In the genomic region with DNA sequence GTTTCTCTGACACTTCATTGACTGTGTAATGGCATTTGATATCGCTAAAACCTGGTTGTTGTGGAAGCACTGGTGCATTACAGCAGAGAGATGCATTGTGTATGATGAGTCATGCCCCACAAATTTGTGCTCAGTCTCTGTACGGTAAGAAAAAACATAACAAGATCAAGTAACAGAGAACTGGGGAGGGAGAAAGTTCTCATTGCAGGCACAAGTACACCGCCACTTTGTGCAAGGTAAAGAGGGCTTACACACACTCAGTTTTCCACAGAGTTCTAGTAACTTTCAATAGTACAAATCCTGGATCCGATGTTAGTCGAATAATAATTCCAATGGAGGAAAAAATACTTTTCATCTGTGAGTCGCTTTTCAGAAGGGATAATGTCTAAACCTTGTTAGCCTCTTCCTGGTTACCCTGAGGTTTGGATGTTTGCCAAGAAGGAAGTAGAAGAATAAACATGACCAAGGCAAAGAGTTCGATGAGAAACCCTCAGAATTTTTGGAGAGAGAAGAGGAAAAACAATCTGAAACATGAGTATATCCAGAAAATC, we compare ENCODE assay signal across 10 cellular contexts.
A peak's percentile ranks its signal among the peaks of the same experiment; 100 is the strongest.
DNase-seq lines count a peak whose midpoint lies in the region; ATAC-seq, FAIRE-seq and TF ChIP-seq lines count a peak whose summit lies in the region.
"Had no signal": no experiment of that assay in that cellular context is flagged by ENCODE, and none has a peak within 500 bp of the region (broad histone marks: within the 10 kb centered on the region; RNA-seq: fewer than 3 reads in every experiment).

No MANE protein-coding gene starts in this region.

- H3K4me1 Mint-ChIP-seq in Calu3 (ENCODE audit: low read depth, unreplicated experiment) (peaks cover 31% of the 10 kb centered on the region), natural killer cell (no peaks in the 10 kb centered on the region)
- H3K4me1 Mint-ChIP-seq: stimulated activated effector memory CD8-positive, alpha-beta T cell treated with anti-CD3 and anti-CD28 coated beads, Interleukin-12 subunit alpha, Interleukin-12 subunit beta, amount 100 ng/mL, for 72 hours had no signal

- H3F3A ChIP-seq in neural cell (ENCODE audit: insufficient read depth, low read length, poor library complexity, severe bottlenecking) = no peaks in the 10 kb centered on the region

- FAIRE-seq in bronchial epithelial cell (lab: Jason Lieb, UNC) = peak; percentile 83

- H2AFZ ChIP-seq in neural cell (ENCODE audit: low read depth, low read length) = no peak overlapping the region

- no TSS peak for BruUV-seq in Calu3 (replicated peaks; lab: Mats Ljungman, UMichigan)

- H3K27ac ChIP-seq in neural cell (ENCODE audit: low read length) = no peak overlapping the region

- H4K20me1 ChIP-seq in neural cell (ENCODE audit: insufficient read depth) = no peaks in the 10 kb centered on the region

- H3K27me3 ChIP-seq in bronchial epithelial cell (ENCODE audit: control insufficient read depth, insufficient read depth, low read length) = no peaks in the 10 kb centered on the region
- no peaks in the 10 kb centered on the region for H3K27me3 ChIP-seq in neural cell (ENCODE audit: insufficient read depth, low read depth, low read length)

- H3K4me3 ChIP-seq in bronchial epithelial cell (ENCODE audit: low read depth, low read length) (no peak overlapping the region), neural cell (ENCODE audit: low read length) (no peak overlapping the region)

- H3K36me3 Mint-ChIP-seq in Calu3 (ENCODE audit: insufficient read depth, unreplicated experiment) (no peaks in the 10 kb centered on the region), natural killer cell (no peaks in the 10 kb centered on the region)
- H3K36me3 Mint-ChIP-seq: stimulated activated effector memory CD8-positive, alpha-beta T cell treated with anti-CD3 and anti-CD28 coated beads, Interleukin-12 subunit alpha, Interleukin-12 subunit beta, amount 100 ng/mL, for 72 hours had no signal

- CTCF ChIA-PET in Calu3 (lab: Charles Lee) = no interaction called here

- DNase-seq in Calu3 = peak; percentile 42
- DNase-seq in NCI-H2107 (lab: John Stamatoyannopoulos, UW) = peak; percentile 0
- peak; percentile 91 for DNase-seq in bronchial epithelial cell (ENCODE audit: low read depth)
- no peak for DNase-seq in activated CD8-positive, alpha-beta memory T cell treated with anti-CD3 and anti-CD28 coated beads, Interleukin-2, amount 50 U/mL, for 48 hours
- DNase-seq in natural killer cell = no peak
- DNase-seq in Right ventricle myocardium superior = no peak
- DNase-seq in stimulated activated CD4-positive, alpha-beta T cell treated with anti-CD3 and anti-CD28 coated beads, Interleukin-12 subunit alpha, Interleukin-12 subunit beta, amount 100 ng/mL, for 4 hours = no peak
- DNase-seq: amygdala had no signal

- intact Hi-C loops in Calu3 (cut with micrococcal nuclease; ENCODE audit: unreplicated experiment) (loop anchor here (5.0 to 10.0 kb wide), 2 partner anchors 38 to 254 kb away; no protein-coding TSS in a partner anchor), natural killer cell (cut with micrococcal nuclease) (no loop called here), Right ventricle myocardium superior (cut with DNase I) (no loop called here)

- H3K4me3 Mint-ChIP-seq in Calu3 (ENCODE audit: low read depth, unreplicated experiment) (peak overlapping the region; percentile 42), natural killer cell (no peak overlapping the region)
- H3K4me3 Mint-ChIP-seq: stimulated activated effector memory CD8-positive, alpha-beta T cell treated with anti-CD3 and anti-CD28 coated beads, Interleukin-12 subunit alpha, Interleukin-12 subunit beta, amount 100 ng/mL, for 72 hours had no signal

- H3K27ac Mint-ChIP-seq in Calu3 (ENCODE audit: unreplicated experiment) = peak overlapping the region; percentile 69
- no peak overlapping the region for H3K27ac Mint-ChIP-seq in natural killer cell
- H3K27ac Mint-ChIP-seq: stimulated activated effector memory CD8-positive, alpha-beta T cell treated with anti-CD3 and anti-CD28 coated beads, Interleukin-12 subunit alpha, Interleukin-12 subunit beta, amount 100 ng/mL, for 72 hours had no signal

- H3K9ac ChIP-seq in neural cell (ENCODE audit: low read length) = no peak overlapping the region

- no peaks in the 10 kb centered on the region for H3K79me2 ChIP-seq in neural cell (replicated peaks; ENCODE audit: insufficient read depth, low read length)

- H3K36me3 ChIP-seq in bronchial epithelial cell (ENCODE audit: control insufficient read depth, insufficient read depth, low read length) (no peaks in the 10 kb centered on the region), neural cell (ENCODE audit: insufficient read depth, low read length) (no peaks in the 10 kb centered on the region)

- TF ChIP-seq EP300 in neural cell (conservative IDR thresholded peaks at IDR 0.05; ENCODE audit: poor library complexity, severe bottlenecking) = no peak

- ATAC-seq in natural killer cell (no peak), Right ventricle myocardium superior (ENCODE audit: poor library complexity) (no peak)
- ATAC-seq: stimulated activated effector memory CD8-positive, alpha-beta T cell treated with anti-CD3 and anti-CD28 coated beads, Interleukin-12 subunit alpha, Interleukin-12 subunit beta, amount 100 ng/mL, for 72 hours had no signal

- no peak for TF ChIP-seq RAD21 in neural cell (conservative IDR thresholded peaks at IDR 0.05)

- H3K9me2 ChIP-seq in neural cell (ENCODE audit: insufficient read depth, low read length) = no peaks in the 10 kb centered on the region

- H3K9me3 ChIP-seq in neural cell (ENCODE audit: low read length) = no peaks in the 10 kb centered on the region

- no peak for TF ChIP-seq CTCF in Calu3 (IDR thresholded peaks at IDR 0.05; ENCODE audit: unreplicated experiment)
- no peak for TF ChIP-seq CTCF in bronchial epithelial cell (IDR thresholded peaks at IDR 0.05; ENCODE audit: insufficient read depth, low read length, severe bottlenecking)
- TF ChIP-seq CTCF in neural cell (IDR thresholded peaks at IDR 0.05; ENCODE audit: poor library complexity, severe bottlenecking) = no peak
- no peak for TF ChIP-seq CTCF in natural killer cell (IDR thresholded peaks at IDR 0.05)

- no peaks in the 10 kb centered on the region for H3K27me3 Mint-ChIP-seq in Calu3 (ENCODE audit: unreplicated experiment)
- H3K27me3 Mint-ChIP-seq in natural killer cell (ENCODE audit: low read depth in 2 of 2) = no peaks in the 10 kb centered on the region

- no peak overlapping the region for H3K4me2 ChIP-seq in neural cell (ENCODE audit: low read length)

- H3K9me3 Mint-ChIP-seq in Calu3 (ENCODE audit: low read depth, unreplicated experiment) (no peaks in the 10 kb centered on the region), natural killer cell (peaks cover 8 to 16% of the 10 kb centered on the region in 2 donors)

TF ChIP-seq in neural cell, 6 proteins besides CTCF, POLR2A, EP300 and RAD21:
- TF ChIP-seq SMC3 (conservative IDR thresholded peaks at IDR 0.05; ENCODE audit: poor library complexity) (no peak), POLR2AphosphoS5 (IDR thresholded peaks at IDR 0.05) (peak; percentile 37)

Comparison
In these comparisons a context has a peak if more than half of its experiments do, and no peak if none do; other contexts are left out.
1. DNase-seq: peak in Calu3 (single experiment), NCI-H2107 (single experiment) and bronchial epithelial cell (single experiment); none in activated CD8-positive, alpha-beta memory T cell treated with anti-CD3 and anti-CD28 coated beads, Interleukin-2, amount 50 U/mL, for 48 hours (single experiment), natural killer cell (single experiment), Right ventricle myocardium superior (single experiment) and stimulated activated CD4-positive, alpha-beta T cell treated with anti-CD3 and anti-CD28 coated beads, Interleukin-12 subunit alpha, Interleukin-12 subunit beta, amount 100 ng/mL, for 4 hours (single experiment).